ENCODE assay signal across 8 cellular contexts in the genomic region with DNA sequence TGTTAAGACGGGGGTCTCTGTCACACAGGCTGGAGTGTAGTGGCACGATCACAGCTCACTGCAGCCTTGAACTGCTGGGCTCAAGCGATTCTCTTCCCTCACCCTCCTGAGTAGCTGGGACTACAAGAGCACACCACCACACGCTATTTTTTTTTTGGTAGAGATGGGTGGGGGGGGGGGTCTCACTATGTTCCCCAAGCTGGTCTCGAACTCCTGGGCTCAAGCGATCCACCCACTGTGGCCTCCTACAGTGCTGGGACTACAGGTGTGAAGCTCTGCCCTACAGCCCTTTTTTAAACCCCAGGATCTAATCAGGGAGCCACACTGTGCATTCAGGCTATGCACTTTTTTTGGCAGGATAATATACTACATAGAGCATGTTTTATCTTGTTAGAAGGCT. TPM values are rescaled to one million over a fixed set of nuclear protein-coding genes. Genes with fewer than 3 reads are reported as not detected.
DNase-seq lines count a peak whose midpoint lies in the region; ATAC-seq and TF ChIP-seq lines count a peak whose summit lies in the region.

No MANE protein-coding gene starts in this region.

- no peak for TF ChIP-seq POLR2A in gastrocnemius medialis (IDR thresholded peaks at IDR 0.05)

- H3K36me3 ChIP-seq in HEK293 (ENCODE audit: control insufficient read depth in 2 of 2, insufficient read depth in 1 of 2, low read length in 2 of 2) (peaks cover 0 to 27% of the 10 kb centered on the region in 2 experiments; a peak in 2 of 3 replicates), gastrocnemius medialis (peaks cover 0 to under 1% of the 10 kb centered on the region in 2 donors)

- H3K4me1 ChIP-seq in HEK293 (ENCODE audit: control insufficient read depth, insufficient read depth, low read length) (0 out of 2 replicates have a peak, but pooled peaks cover 3% of the 10 kb centered on the region), gastrocnemius medialis (peaks cover 26 to 31% of the 10 kb centered on the region in 2 donors)

- no peak for ATAC-seq in gastrocnemius medialis

- no peaks in the 10 kb centered on the region for H3K27me3 ChIP-seq in gastrocnemius medialis

- intact Hi-C loops in gastrocnemius medialis (cut with DNase I; ENCODE audit: low total_unique reads), result loop anchor here (5.0 kb wide), 1 partner anchor 338 kb away; no protein-coding TSS in a partner anchor

- POLR2A ChIA-PET in HEK293 (lab: Yijun Ruan, JAX), result interaction anchor here (0.7 to 2.1 kb wide), 2 partner anchors 16 to 325 kb away, joined by 4 to 8 read pairs; no protein-coding TSS in a partner anchor

- H3K9me3 ChIP-seq in HEK293 (ENCODE audit: control insufficient read depth, insufficient read depth, low read depth, low read length) (no peaks in the 10 kb centered on the region), gastrocnemius medialis (no peaks in the 10 kb centered on the region)

- H3K27ac ChIP-seq in HEK293 (ENCODE audit: extremely low read depth, low read depth, low read length) (no peak overlapping the region), VCaP (peak overlapping the region; percentile 98), gastrocnemius medialis (peak overlapping the region; percentile 75 to 87 (median 84))

- in situ Hi-C loops in gastrocnemius medialis (cut with MboI; ENCODE audit: low sequenced_read_pairs in 4 of 4), result no loop called here

- CTCF ChIA-PET in HEK293 (lab: Yijun Ruan, JAX), result no interaction called here

- H3K4me3 ChIP-seq in HEK293 (ENCODE audit: low read depth, low read length) (peak overlapping the region; percentile 92), fibroblast of the aortic adventitia (ENCODE audit: low read depth, low read length) (peak overlapping the region; percentile 78), gastrocnemius medialis (peak overlapping the region in 1 of 4 donors; percentile 76)

- no peak for TF ChIP-seq CTCF in HEK293 (tag by site-specific recombination; IDR thresholded peaks at IDR 0.05)
- TF ChIP-seq CTCF in VCaP (conservative IDR thresholded peaks at IDR 0.05), result no peak
- TF ChIP-seq CTCF in fibroblast of the aortic adventitia (IDR thresholded peaks at IDR 0.05; ENCODE audit: insufficient read depth, low read length), result no peak
- no peak for TF ChIP-seq CTCF in gastrocnemius medialis (IDR thresholded peaks at IDR 0.05 in 4 of 5, conservative IDR thresholded peaks at IDR 0.05 in 1 of 5)

- DNase-seq in fibroblast of the aortic adventitia (ENCODE audit: low read depth), result no peak
- DNase-seq in gastrocnemius medialis, result peak in 1 of 2 donors; percentile 6
- DNase-seq in stimulated activated CD4-positive, alpha-beta T cell treated with anti-CD3 and anti-CD28 coated beads, Interleukin-15, amount 100 ng/mL, for 24 hours, result no peak
- DNase-seq in kidney tubule cell (ENCODE audit: low spot score), result no peak
- DNase-seq in NCI-H774 (lab: John Stamatoyannopoulos, UW), result no peak
- no peak for DNase-seq in NCI-H2081 treated with DMSO at 0.1 percent for 48 hours (lab: John Stamatoyannopoulos, UW)

TF ChIP-seq in HEK293, 187 proteins besides CTCF, POLR2A, EP300 and RAD21:
- TF ChIP-seq KLF16 (tag by site-specific recombination; IDR thresholded peaks at IDR 0.05) (no peak), KLF10 (tag by site-specific recombination; IDR thresholded peaks at IDR 0.05) (no peak), ZNF544 (tag by site-specific recombination; IDR thresholded peaks at IDR 0.05) (no peak), GLIS1 (tag by site-specific recombination; IDR thresholded peaks at IDR 0.05) (peak; percentile 27; the same call in 1 of the 2 replicates), ZNF560 (tag by site-specific recombination; IDR thresholded peaks at IDR 0.05; ENCODE audit: borderline replicate concordance) (no peak), FEZF1 (tag by site-specific recombination; IDR thresholded peaks at IDR 0.05) (no peak), KLF1 (tag by site-specific recombination; IDR thresholded peaks at IDR 0.05) (no peak), ZNF530 (tag by site-specific recombination; IDR thresholded peaks at IDR 0.05; ENCODE audit: low read depth) (no peak), ZIC2 (tag by site-specific recombination; IDR thresholded peaks at IDR 0.05) (peak; percentile 13; the same call in 1 of the 2 replicates), SP7 (tag by site-specific recombination; IDR thresholded peaks at IDR 0.05) (no peak), ZNF404 (tag by site-specific recombination; IDR thresholded peaks at IDR 0.05) (no peak), ZNF837 (tag by site-specific recombination; IDR thresholded peaks at IDR 0.05) (no peak)
- TF ChIP-seq, protein P1, sequence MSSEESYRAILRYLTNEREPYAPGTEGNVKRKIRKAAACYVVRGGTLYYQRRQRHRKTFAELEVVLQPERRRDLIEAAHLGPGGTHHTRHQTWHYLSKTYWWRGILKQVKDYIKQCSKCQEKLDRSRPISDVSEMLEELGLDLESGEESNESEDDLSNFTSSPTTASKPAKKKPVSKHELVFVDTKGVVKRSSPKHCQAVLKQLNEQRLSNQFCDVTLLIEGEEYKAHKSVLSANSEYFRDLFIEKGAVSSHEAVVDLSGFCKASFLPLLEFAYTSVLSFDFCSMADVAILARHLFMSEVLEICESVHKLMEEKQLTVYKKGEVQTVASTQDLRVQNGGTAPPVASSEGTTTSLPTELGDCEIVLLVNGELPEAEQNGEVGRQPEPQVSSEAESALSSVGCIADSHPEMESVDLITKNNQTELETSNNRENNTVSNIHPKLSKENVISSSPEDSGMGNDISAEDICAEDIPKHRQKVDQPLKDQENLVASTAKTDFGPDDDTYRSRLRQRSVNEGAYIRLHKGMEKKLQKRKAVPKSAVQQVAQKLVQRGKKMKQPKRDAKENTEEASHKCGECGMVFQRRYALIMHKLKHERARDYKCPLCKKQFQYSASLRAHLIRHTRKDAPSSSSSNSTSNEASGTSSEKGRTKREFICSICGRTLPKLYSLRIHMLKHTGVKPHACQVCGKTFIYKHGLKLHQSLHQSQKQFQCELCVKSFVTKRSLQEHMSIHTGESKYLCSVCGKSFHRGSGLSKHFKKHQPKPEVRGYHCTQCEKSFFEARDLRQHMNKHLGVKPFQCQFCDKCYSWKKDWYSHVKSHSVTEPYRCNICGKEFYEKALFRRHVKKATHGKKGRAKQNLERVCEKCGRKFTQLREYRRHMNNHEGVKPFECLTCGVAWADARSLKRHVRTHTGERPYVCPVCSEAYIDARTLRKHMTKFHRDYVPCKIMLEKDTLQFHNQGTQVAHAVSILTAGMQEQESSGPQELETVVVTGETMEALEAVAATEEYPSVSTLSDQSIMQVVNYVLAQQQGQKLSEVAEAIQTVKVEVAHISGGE (tag by site-specific recombination; conservative IDR thresholded peaks at IDR 0.05; ENCODE audit: low read depth), result no peak

RNA-seq across cellular contexts. Expression of gene DHCR7, which starts 1.4 kb away (rescaled TPM):
- total RNA-seq in fibroblast of the aortic adventitia (ENCODE audit: low replicate concordance) (10.2 and 16.7 TPM in 2 replicates), gastrocnemius medialis (1 to 10 TPM; 2.5 to 7.3 (median 5.9) TPM)

RNA-seq across cellular contexts. Expression of gene NADSYN1, which starts 3.4 kb away (rescaled TPM):
- total RNA-seq in fibroblast of the aortic adventitia (ENCODE audit: low replicate concordance), result 50.9 and 71.5 TPM in 2 replicates
- 10 to 100 TPM; 10.5 to 27.1 (median 16.0) TPM for total RNA-seq in gastrocnemius medialis
